In genomic region chr5:120101771-120102170, GRCh38 we compare ENCODE assay signal across 32 cellular contexts.
"Had no signal": no experiment of that assay in that cellular context is flagged by ENCODE, and none has a peak within 500 bp of the region (broad histone marks: within the 10 kb centered on the region; RNA-seq: fewer than 3 reads in every experiment).

No MANE protein-coding gene starts in this region.

- H3K4me3 Mint-ChIP-seq: activated B cell treated with CpG ODN at 0.5 μM for 24 hours; activated CD8-positive, alpha-beta T cell treated with anti-CD3 and anti-CD28 coated beads for 36 hours; activated naive CD8-positive, alpha-beta T cell; activated T-cell treated with anti-CD3 and anti-CD28 coated beads, Interleukin-2, amount 50 U/mL, for 4 hours; activated T-helper 17 cell treated with anti-CD3 and anti-CD28 coated beads, Interleukin-2, amount 50 U/mL, for 72 hours; dendritic cell treated with granulocyte-macrophage colony-stimulating factor and Interleukin-4, amounts not matched to agents 40 ng/mL and 50 ng/mL, for 4 days; T-helper 17 cell; T-helper 2 cell treated with Interferon-gamma antibody and Interleukin-4, amounts not matched to agents 5 μg/mL and 100 μg/mL, for 36 hours had no signal

- H3K27me3 ChIP-seq: adrenal gland, body of pancreas, colonic mucosa, dorsolateral prefrontal cortex, esophagus muscularis mucosa had no signal

- H3K36me3 Mint-ChIP-seq: activated naive CD8-positive, alpha-beta T cell had no signal

- H3K4me1 Mint-ChIP-seq: activated T-helper 17 cell treated with anti-CD3 and anti-CD28 coated beads, Interleukin-2, amount 50 U/mL, for 72 hours; T-helper 17 cell had no signal

- H3K4me1 ChIP-seq: adrenal gland, body of pancreas, colonic mucosa, esophagus muscularis mucosa had no signal

- H3K9me3 ChIP-seq: adrenal gland, body of pancreas, colonic mucosa, esophagus muscularis mucosa had no signal

- ATAC-seq: activated CD4-positive, CD25-positive, alpha-beta regulatory T cell treated with anti-CD3 and anti-CD28 coated beads, Interleukin-2, amount 50 U/mL, for 24 hours; activated CD8-positive, alpha-beta T cell treated with anti-CD3 and anti-CD28 coated beads for 36 hours; activated T-cell treated with anti-CD3 and anti-CD28 coated beads, Interleukin-2, amount 50 U/mL, for 4 hours; activated T-helper 17 cell treated with anti-CD3 and anti-CD28 coated beads, Interleukin-2, amount 50 U/mL, for 72 hours; body of pancreas; T-helper 17 cell had no signal

- H3K4me3 ChIP-seq: adrenal gland, body of pancreas, colonic mucosa, dorsolateral prefrontal cortex, esophagus muscularis mucosa had no signal

- DNase-seq: activated B cell treated with CpG ODN at 0.5 μM for 24 hours; activated CD4-positive, alpha-beta T cell treated with anti-CD3 and anti-CD28 coated beads for 48 hours; activated CD4-positive, alpha-beta T cell treated with anti-CD3 and anti-CD28 coated beads, Interleukin-2, amount 50 U/mL, for 1 hour; activated CD4-positive, alpha-beta T cell treated with anti-CD3 and anti-CD28 coated beads, Interleukin-2, amount 50 U/mL, for 48 hours; activated CD8-positive, alpha-beta memory T cell treated with anti-CD3 and anti-CD28 coated beads for 24 hours; activated CD8-positive, alpha-beta T cell treated with anti-CD3 and anti-CD28 coated beads for 36 hours; activated effector memory CD4-positive, alpha-beta T cell treated with Interleukin-2 at 50 U/mL for 16 hours; activated gamma-delta T cell treated with Interleukin-2 at 50 U/mL for 16 hours; activated naive CD4-positive, alpha-beta T cell treated with anti-CD3 and anti-CD28 coated beads, Interleukin-2, amount 50 U/mL, for 16 hours; activated naive CD4-positive, alpha-beta T cell treated with Interleukin-2 at 50 U/mL for 16 hours; activated T-cell treated with anti-CD3 and anti-CD28 coated beads, Interleukin-2, amount 50 U/mL, for 4 hours; adrenal gland; amygdala; aorta; body of pancreas; caudate nucleus; colonic mucosa; dorsolateral prefrontal cortex; effector memory CD4-positive, alpha-beta T cell; erythroblast; foreskin fibroblast; head of caudate nucleus; T-helper 1 cell; T-helper 17 cell; T1000; WERI-Rb-1 had no signal

- H3K36me3 ChIP-seq: adrenal gland, colonic mucosa, esophagus muscularis mucosa, WERI-Rb-1 had no signal

- H3K27me3 Mint-ChIP-seq: activated B cell treated with CpG ODN at 0.5 μM for 24 hours; activated CD8-positive, alpha-beta T cell treated with anti-CD3 and anti-CD28 coated beads for 36 hours; activated naive CD8-positive, alpha-beta T cell; activated T-helper 17 cell treated with anti-CD3 and anti-CD28 coated beads, Interleukin-2, amount 50 U/mL, for 72 hours; dendritic cell treated with granulocyte-macrophage colony-stimulating factor and Interleukin-4, amounts not matched to agents 40 ng/mL and 50 ng/mL, for 4 days; T-helper 17 cell had no signal

- H3K9me3 Mint-ChIP-seq: activated B cell treated with CpG ODN at 0.5 μM for 24 hours; activated CD8-positive, alpha-beta T cell treated with anti-CD3 and anti-CD28 coated beads for 36 hours; activated T-cell treated with anti-CD3 and anti-CD28 coated beads, Interleukin-2, amount 50 U/mL, for 4 hours; activated T-helper 17 cell treated with anti-CD3 and anti-CD28 coated beads, Interleukin-2, amount 50 U/mL, for 72 hours; dendritic cell treated with granulocyte-macrophage colony-stimulating factor and Interleukin-4, amounts not matched to agents 40 ng/mL and 50 ng/mL, for 4 days; T-helper 2 cell treated with Interferon-gamma antibody and Interleukin-4, amounts not matched to agents 5 μg/mL and 100 μg/mL, for 36 hours had no signal

- H3K27ac ChIP-seq: adrenal gland, body of pancreas, colonic mucosa, dorsolateral prefrontal cortex, esophagus muscularis mucosa, WERI-Rb-1 had no signal

- H3K27ac Mint-ChIP-seq: activated B cell treated with CpG ODN at 0.5 μM for 24 hours; activated CD8-positive, alpha-beta T cell treated with anti-CD3 and anti-CD28 coated beads for 36 hours; activated naive CD8-positive, alpha-beta T cell; activated T-helper 17 cell treated with anti-CD3 and anti-CD28 coated beads, Interleukin-2, amount 50 U/mL, for 72 hours; dendritic cell treated with granulocyte-macrophage colony-stimulating factor and Interleukin-4, amounts not matched to agents 40 ng/mL and 50 ng/mL, for 4 days; T-helper 17 cell; T-helper 2 cell treated with Interferon-gamma antibody and Interleukin-4, amounts not matched to agents 5 μg/mL and 100 μg/mL, for 36 hours had no signal
